Comparison of ENCODE assay signal across 8 cellular contexts in genomic region chr13:51584731-51585191, GRCh38. TPM values are rescaled to one million over a fixed set of nuclear protein-coding genes. Genes with fewer than 3 reads are reported as not detected.
A peak's percentile ranks its signal among the peaks of the same experiment; 100 is the strongest.
DNase-seq lines count a peak whose midpoint lies in the region; ATAC-seq, FAIRE-seq and TF ChIP-seq lines count a peak whose summit lies in the region.

No MANE protein-coding gene starts in this region.

- peak overlapping the region; percentile 44 for H2BK12ac ChIP-seq in trophoblast cell (ENCODE audit: low read length)

- peak overlapping the region; percentile 50 for H3K4ac ChIP-seq in trophoblast cell (ENCODE audit: low read depth, low read length)

- peak; percentile 54 for DNase-seq in CD14-positive monocyte (ENCODE audit: low spot score)
- DNase-seq in RCC 7860 (ENCODE audit: low spot score), result peak; percentile 23
- DNase-seq in activated naive CD4-positive, alpha-beta T cell treated with anti-CD3 and anti-CD28 coated beads, Interleukin-2, amount 50 U/mL, for 16 hours, result peak; percentile 65
- DNase-seq in Right ventricle myocardium inferior (ENCODE audit: missing footprints), result peak; percentile 81
- peak; percentile 59 to 76 for DNase-seq in trophoblast cell
- DNase-seq in upper lobe of right lung, result peak; percentile 85

- peak overlapping the region; percentile 82 for H2BK5ac ChIP-seq in trophoblast cell (ENCODE audit: low read depth, low read length, poor library complexity)

- H3K18ac ChIP-seq in trophoblast cell (ENCODE audit: low read length), result peak overlapping the region; percentile 88

- H3K9ac ChIP-seq in trophoblast cell (ENCODE audit: low read length), result peak overlapping the region; percentile 63

- H3K4me3 Mint-ChIP-seq in CD14-positive monocyte, result peak overlapping the region; percentile 96 to 98

- H3K9me3 ChIP-seq in trophoblast cell (ENCODE audit: insufficient read depth, low read depth, low read length), result no peaks in the 10 kb centered on the region
- H3K9me3 ChIP-seq in upper lobe of right lung, result no peaks in the 10 kb centered on the region

- FAIRE-seq in RCC 7860 (lab: Jason Lieb, UNC), result no peak

- no peak overlapping the region for H3K23ac ChIP-seq in trophoblast cell (ENCODE audit: low read length)

- H3K36me3 Mint-ChIP-seq in CD14-positive monocyte, result peaks cover 0 to 2% of the 10 kb centered on the region in 2 donors

- H3K4me1 ChIP-seq in trophoblast cell (ENCODE audit: control insufficient read depth in 1 of 2, insufficient read depth in 2 of 2, low read length in 2 of 2) (peaks cover 7 to 9% of the 10 kb centered on the region in 2 experiments), upper lobe of right lung (peaks cover 17% of the 10 kb centered on the region)

- H2AFZ ChIP-seq in trophoblast cell (ENCODE audit: insufficient read depth, low read length, poor library complexity), result peak overlapping the region; percentile 53

- peak overlapping the region; percentile 89 to 99 (median 94) for H3K27ac Mint-ChIP-seq in CD14-positive monocyte

- no peaks in the 10 kb centered on the region for H3K27me3 ChIP-seq in trophoblast cell (ENCODE audit: insufficient read depth, low read length)
- no peaks in the 10 kb centered on the region for H3K27me3 ChIP-seq in upper lobe of right lung

- H2BK120ac ChIP-seq in trophoblast cell (ENCODE audit: insufficient read depth, low read length, poor library complexity), result peak overlapping the region; percentile 65

- H3K4me2 ChIP-seq in trophoblast cell (ENCODE audit: low read length), result peak overlapping the region; percentile 63

- intact Hi-C loops in CD14-positive monocyte (cut with micrococcal nuclease), result loop anchor here (1.0 to 10.0 kb wide), 5 partner anchors 60 to 150 kb away; partner anchors contain the start of gene INTS6 (in 2 of the 2)
- intact Hi-C loops in Right ventricle myocardium inferior (cut with DNase I), result loop anchor here (2.0 to 5.0 kb wide), 3 partner anchors 43 to 218 kb away; partner anchors contain the start of gene DHRS12
- intact Hi-C loops in upper lobe of right lung (cut with DNase I), result no loop called here

- H4K91ac ChIP-seq in trophoblast cell (ENCODE audit: low read depth, low read length), result peak overlapping the region; percentile 78

- peak overlapping the region; percentile 93 for H3K27ac ChIP-seq in trophoblast cell (ENCODE audit: low read depth, low read length)
- H3K27ac ChIP-seq in upper lobe of right lung, result peak overlapping the region; percentile 88

- peak; percentile 28 for ATAC-seq in GM19324 (IDR thresholded peaks at IDR 0.05; ENCODE audit: low FRiP score, unreplicated experiment)
- ATAC-seq in HG03439 (IDR thresholded peaks at IDR 0.05; ENCODE audit: unreplicated experiment), result peak; percentile 17
- peak; percentile 21 for ATAC-seq in Right ventricle myocardium inferior
- peak; percentile 22 for ATAC-seq in upper lobe of right lung

- H3K4me3 ChIP-seq in trophoblast cell (ENCODE audit: low read depth, low read length) (peak overlapping the region; percentile 89), upper lobe of right lung (peak overlapping the region; percentile 93)

- H2AK5ac ChIP-seq in trophoblast cell (ENCODE audit: low read length), result no peak overlapping the region

- H3K9me3 Mint-ChIP-seq in CD14-positive monocyte, result no peaks in the 10 kb centered on the region

- TF ChIP-seq CTCF in CD14-positive monocyte (IDR thresholded peaks at IDR 0.05) (no peak), upper lobe of right lung (IDR thresholded peaks at IDR 0.05) (no peak)

- peak overlapping the region; percentile 59 for H4K8ac ChIP-seq in trophoblast cell (ENCODE audit: low read depth, low read length)

- H3K36me3 ChIP-seq in trophoblast cell (ENCODE audit: control insufficient read depth in 1 of 2, insufficient read depth in 2 of 2, low read length in 2 of 2), result no peaks in the 10 kb centered on the region
- H3K36me3 ChIP-seq in upper lobe of right lung, result no peaks in the 10 kb centered on the region

- peaks cover 56% of the 10 kb centered on the region for H3K4me1 Mint-ChIP-seq in CD14-positive monocyte

- peaks cover 10% of the 10 kb centered on the region for H3K79me2 ChIP-seq in trophoblast cell (ENCODE audit: control insufficient read depth, insufficient read depth, low read length, poor library complexity)

- peak overlapping the region; percentile 29 for H4K12ac ChIP-seq in trophoblast cell (ENCODE audit: low read depth, low read length)

- H3K79me1 ChIP-seq in trophoblast cell (ENCODE audit: low read length), result peaks cover 15% of the 10 kb centered on the region

- peak overlapping the region; percentile 91 for H3K14ac ChIP-seq in trophoblast cell (ENCODE audit: low read length)

- peaks cover 0 to 5% (median 0%) of the 10 kb centered on the region in 3 donors for H3K27me3 Mint-ChIP-seq in CD14-positive monocyte (ENCODE audit: low read depth in 3 of 3)

- WGBS in trophoblast cell (ENCODE audit: extremely low coverage, insufficient coverage, insufficient read length), result no CpG with 5 or more reads among the region's 43 CpGs

RNA-seq across cellular contexts. Expression of gene WDFY2, which starts 0.5 kb away (rescaled TPM):
- 1 to 10 TPM; 6.5 to 9.1 TPM for polyA plus RNA-seq in CD14-positive monocyte
- total RNA-seq in Right ventricle myocardium inferior (4.7 TPM), upper lobe of right lung (13.1 TPM)
- polyA plus RNA-seq in trophoblast cell (2013), result 14.4 and 15.0 TPM in 2 replicates

Comparison
In these comparisons a context has a peak if more than half of its experiments do, and no peak if none do; other contexts are left out.
1. Peak in every context shown above with its lines: DNase-seq, ATAC-seq, H3K4me3 ChIP-seq and H3K27ac ChIP-seq.
2. DNase-seq: peak in every context shown above with its lines; median percentile 85 in upper lobe of right lung; 81 in Right ventricle myocardium inferior; 68 in trophoblast cell; 65 in activated naive CD4-positive, alpha-beta T cell treated with anti-CD3 and anti-CD28 coated beads, Interleukin-2, amount 50 U/mL, for 16 hours; 54 in CD14-positive monocyte; 23 in RCC 7860.